ENCODE assay signal across 17 cellular contexts in the genomic region with DNA sequence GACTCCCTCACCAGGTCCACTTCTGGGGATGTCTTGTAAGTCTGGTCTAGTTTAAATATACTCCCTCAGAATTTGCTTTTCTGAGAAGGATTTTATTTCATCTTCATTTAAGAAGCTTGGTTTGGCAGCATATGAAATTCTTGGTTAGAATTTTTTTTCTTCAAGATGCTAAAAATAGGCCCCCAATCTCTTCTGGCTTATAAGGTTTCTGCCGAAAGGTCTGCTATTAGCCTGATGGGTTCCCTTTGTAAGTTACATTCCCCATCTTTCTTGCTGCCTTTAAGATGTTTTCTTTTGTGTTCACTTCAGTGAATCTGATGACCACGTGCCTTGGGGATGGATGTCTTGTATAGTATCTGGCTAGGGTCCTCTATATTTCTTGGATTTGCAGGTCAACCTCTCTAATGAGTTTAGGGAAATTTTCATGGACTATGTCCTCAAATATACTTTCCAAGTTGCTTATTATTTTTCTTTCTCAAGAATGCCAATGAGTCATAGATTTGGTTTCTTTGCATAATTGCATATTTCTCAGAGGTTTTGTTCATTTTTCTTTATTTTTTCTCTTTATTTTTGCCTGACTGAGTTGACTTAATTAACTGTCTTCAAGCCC. TPM values are rescaled to one million over a fixed set of nuclear protein-coding genes. Genes with fewer than 3 reads are reported as not detected.
A peak's percentile ranks its signal among the peaks of the same experiment; 100 is the strongest.
DNase-seq lines count a peak whose midpoint lies in the region; ATAC-seq and TF ChIP-seq lines count a peak whose summit lies in the region.
"Had no signal": no experiment of that assay in that cellular context is flagged by ENCODE, and none has a peak within 500 bp of the region (broad histone marks: within the 10 kb centered on the region; RNA-seq: fewer than 3 reads in every experiment).

No MANE protein-coding gene starts in this region.

- no peak overlapping the region for H3K9ac ChIP-seq in fibroblast of lung (ENCODE audit: insufficient read depth, low read length)
- no peak overlapping the region for H3K9ac ChIP-seq in mammary epithelial cell (ENCODE audit: insufficient read depth, low read length)

- H3K79me2 ChIP-seq in fibroblast of lung (ENCODE audit: control insufficient read depth, insufficient read depth, low read length) (no peaks in the 10 kb centered on the region), mammary epithelial cell (ENCODE audit: insufficient read depth, low read length) (no peaks in the 10 kb centered on the region)

- TF ChIP-seq CTCF in HFFc6 (IDR thresholded peaks at IDR 0.05) (no peak), fibroblast of lung (conservative IDR thresholded peaks at IDR 0.05 in 1 of 2, IDR thresholded peaks at IDR 0.05 in 1 of 2; ENCODE audit: low read depth in 1 of 2, low read length in 2 of 2) (no peak), thoracic aorta (IDR thresholded peaks at IDR 0.05) (no peak), mammary epithelial cell (conservative IDR thresholded peaks at IDR 0.05 in 1 of 2, IDR thresholded peaks at IDR 0.05 in 1 of 2; ENCODE audit: extremely low read depth in 1 of 2, insufficient read depth in 1 of 2, low read depth in 1 of 2, low read length in 2 of 2) (no peak)

- dilution Hi-C loops in mammary epithelial cell (cut with HindIII; ENCODE audit: low sequenced_read_pairs): no loop called here

- BruUV-seq in mammary epithelial cell (replicated peaks; lab: Mats Ljungman, UMichigan): no TSS peak

- in situ Hi-C loops in mammary epithelial cell (cut with MboI; ENCODE audit: low sequenced_read_pairs in 2 of 2): no loop called here

- DNase-seq in HFFc6 (peak; percentile 28), astrocyte of the hippocampus (ENCODE audit: low read depth, low spot score) (peak; percentile 37), fibroblast of lung (ENCODE audit: low read depth in 2 of 2) (peak; percentile 55 to 77), thoracic aorta (ENCODE audit: low spot score) (no peak), mammary epithelial cell (no peak), NCI-H2107 treated with DMSO at 0.1 percent for 48 hours (lab: John Stamatoyannopoulos, UW; ENCODE audit: unreplicated experiment) (no peak), NCI-H524 (lab: John Stamatoyannopoulos, UW) (no peak)
- DNase-seq: ACHN, COR-L47, DMS153, NCI-H1048, NCI-H1436 treated with DMSO at 0.1 percent for 48 hours, NCI-H2029 treated with DMSO at 0.1 percent for 48 hours, NCI-H774, RPMI8226, SIG-M5 had no signal

- ATAC-seq in thoracic aorta (ENCODE audit: insufficient number of reproducible peaks, low FRiP score, low read depth) (no peak), GM21360 (IDR thresholded peaks at IDR 0.05; ENCODE audit: unreplicated experiment) (no peak)

- H3K4me1 ChIP-seq in fibroblast of lung (ENCODE audit: control insufficient read depth, extremely low read depth, insufficient read depth, low read length) (peaks cover 5% of the 10 kb centered on the region), thoracic aorta (ENCODE audit: control insufficient read depth in 1 of 2, low read depth in 2 of 2) (peaks cover 14 to 52% of the 10 kb centered on the region in 2 donors), mammary epithelial cell (ENCODE audit: insufficient read depth, low read length) (peaks cover 11% of the 10 kb centered on the region)

- H3K4me1 Mint-ChIP-seq in HFFc6 (ENCODE audit: low read depth): peaks cover 44% of the 10 kb centered on the region

- H2AFZ ChIP-seq in fibroblast of lung (ENCODE audit: low read length) (no peak overlapping the region), mammary epithelial cell (ENCODE audit: low read depth, low read length) (no peak overlapping the region)

- H3K27me3 Mint-ChIP-seq in HFFc6 (ENCODE audit: insufficient read depth): no peaks in the 10 kb centered on the region; the same call in 1 of the 2 replicates

- H3K4me2 ChIP-seq in fibroblast of lung (ENCODE audit: extremely low read depth, insufficient read depth, low read length) (no peak overlapping the region), mammary epithelial cell (ENCODE audit: insufficient read depth, low read depth, low read length) (no peak overlapping the region)

- H3K27ac ChIP-seq in fibroblast of lung (ENCODE audit: insufficient read depth, low read length) (no peak overlapping the region), thoracic aorta (peak overlapping the region; percentile 54 to 67), mammary epithelial cell (ENCODE audit: insufficient read depth, low read depth, low read length) (no peak overlapping the region)

- H4K20me1 ChIP-seq in fibroblast of lung (ENCODE audit: control insufficient read depth, extremely low read depth, insufficient read depth, low read length): no peaks in the 10 kb centered on the region
- H4K20me1 ChIP-seq in mammary epithelial cell (ENCODE audit: insufficient read depth, low read length): no peaks in the 10 kb centered on the region

- CTCF ChIA-PET in mammary epithelial cell (lab: Charles Lee; ENCODE audit: low non-redundant PET): no interaction called here

- no peaks in the 10 kb centered on the region for H3K9me3 ChIP-seq in fibroblast of lung (ENCODE audit: control insufficient read depth, insufficient read depth, low read depth, low read length)
- no peaks in the 10 kb centered on the region for H3K9me3 ChIP-seq in thoracic aorta
- H3K9me3 ChIP-seq in mammary epithelial cell (replicated peaks; ENCODE audit: insufficient read depth, low read length): peaks cover 5% of the 10 kb centered on the region

- H3K9me3 Mint-ChIP-seq in HFFc6: peaks cover 19% of the 10 kb centered on the region

- no peak overlapping the region for H3K4me3 Mint-ChIP-seq in HFFc6

- WGBS in mammary epithelial cell (ENCODE audit: low coverage, missing lambda C conversion rate): 100% methylated on average over 2 of the region's 2 CpGs

- H3K27me3 ChIP-seq in fibroblast of lung (ENCODE audit: control insufficient read depth, insufficient read depth, low read length) (no peaks in the 10 kb centered on the region), thoracic aorta (replicated peaks; ENCODE audit: insufficient read depth) (no peaks in the 10 kb centered on the region), mammary epithelial cell (ENCODE audit: insufficient read depth, low read length) (no peaks in the 10 kb centered on the region)

- peaks cover 23% of the 10 kb centered on the region for H3K36me3 Mint-ChIP-seq in HFFc6 (ENCODE audit: low read depth)

- intact Hi-C loops in mammary epithelial cell (cut with micrococcal nuclease): no loop called here

- H3K4me3 ChIP-seq in fibroblast of lung (replicated peaks in 1 of 4; ENCODE audit: control extremely low read depth in 1 of 4, insufficient read depth in 1 of 4, low read depth in 3 of 4, low read length in 4 of 4) (no peak overlapping the region), thoracic aorta (no peak overlapping the region), mammary epithelial cell (replicated peaks in 1 of 3; ENCODE audit: insufficient read depth in 1 of 3, low read depth in 2 of 3, low read length in 3 of 3) (no peak overlapping the region)

- H3K36me3 ChIP-seq in fibroblast of lung (ENCODE audit: control insufficient read depth, insufficient read depth, low read length) (no peaks in the 10 kb centered on the region), thoracic aorta (no peaks in the 10 kb centered on the region), mammary epithelial cell (ENCODE audit: insufficient read depth, low read length) (no peaks in the 10 kb centered on the region)

- H3K27ac Mint-ChIP-seq in HFFc6: no peak overlapping the region

RNA-seq across cellular contexts. Expression of gene TCP10L, which starts 19.4 kb away (rescaled TPM):
- under 1 TPM in 1 of 6 experiments, not detected in 5; 0.14 TPM for total RNA-seq in HFFc6 (2021; fragmentation: NEBNext Ultra II Directional; extraction: Animal tissue kit (Norgen Biotek cat#: 25700))
- total RNA-seq in fibroblast of lung (0.51 and 0.83 TPM in 2 replicates), thoracic aorta (1 to 10 TPM in 1 of 2 donors, not detected in 1; 2.8 TPM), mammary epithelial cell (under 1 TPM in 1 of 2 donors, not detected in 1; under 0.01 TPM)
- polyA plus RNA-seq in fibroblast of lung (0.24 TPM in 1 of 2 replicates, not detected in the other), mammary epithelial cell (0.11 TPM)
- 0.33 TPM in 1 of 2 replicates, not detected in the other for polyA plus RNA-seq in fibroblast of lung (2012)
- polyA minus RNA-seq in fibroblast of lung (ENCODE audit: low replicate concordance) (not detected in 2 replicates), mammary epithelial cell (not detected)

RNA-seq across cellular contexts. Expression of gene CFAP298, which starts 46.2 kb away (rescaled TPM):
- 10 to 100 TPM; 27.5 to 45.5 (median 33.1) TPM for total RNA-seq in HFFc6 (2021; fragmentation: NEBNext Ultra II Directional; extraction: Animal tissue kit (Norgen Biotek cat#: 25700))
- total RNA-seq in fibroblast of lung (18.2 and 18.7 TPM in 2 replicates), thoracic aorta (10 to 100 TPM; 22.7 to 31.4 TPM), mammary epithelial cell (10 to 100 TPM; 15.3 to 48.9 TPM)
- polyA plus RNA-seq in fibroblast of lung (20.9 and 26.6 TPM in 2 replicates), mammary epithelial cell (29.9 TPM)
- 19.0 and 29.2 TPM in 2 replicates for polyA plus RNA-seq in fibroblast of lung (2012)
- polyA minus RNA-seq in fibroblast of lung (ENCODE audit: low replicate concordance) (0.82 and 1.1 TPM in 2 replicates), mammary epithelial cell (6.3 TPM)

Comparison
In these comparisons a context has a peak if more than half of its experiments do, and no peak if none do; other contexts are left out.
1. DNase-seq: peak in HFFc6 (single experiment), astrocyte of the hippocampus (single experiment) and fibroblast of lung (2 of 2); none in thoracic aorta (single experiment), mammary epithelial cell (single experiment), NCI-H2107 treated with DMSO at 0.1 percent for 48 hours (single experiment) and NCI-H524 (0 of 2).
2. H3K27ac ChIP-seq: peak in thoracic aorta (2 of 2); none in fibroblast of lung (single experiment) and mammary epithelial cell (single experiment).